33 cellular contexts compared by ENCODE assay signal in the genomic region with DNA sequence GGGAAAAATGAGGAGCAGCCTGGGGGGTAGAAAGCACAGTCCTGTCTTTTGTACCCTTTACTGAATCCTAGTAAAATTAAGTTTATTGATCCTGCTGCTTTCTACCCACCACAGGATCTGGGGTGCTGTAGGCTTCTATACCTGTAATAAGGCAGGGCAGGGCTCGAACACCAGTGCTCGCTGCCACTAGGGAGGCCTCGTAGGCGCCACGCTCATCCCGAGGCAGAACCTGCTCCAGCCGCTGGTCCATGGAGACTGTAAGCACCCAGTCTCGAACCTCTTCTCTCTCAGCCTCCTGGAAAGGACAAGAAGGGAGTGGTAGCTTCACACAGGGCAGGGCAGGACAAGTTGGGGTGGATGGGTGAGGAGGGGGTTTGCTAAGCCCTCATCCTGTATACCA. TPM values are rescaled to one million over a fixed set of nuclear protein-coding genes. Genes with fewer than 3 reads are reported as not detected.
DNase-seq lines count a peak whose midpoint lies in the region; ATAC-seq and TF ChIP-seq lines count a peak whose summit lies in the region.
"Had no signal": no experiment of that assay in that cellular context is flagged by ENCODE, and none has a peak within 500 bp of the region (broad histone marks: within the 10 kb centered on the region; RNA-seq: fewer than 3 reads in every experiment).

No MANE protein-coding gene starts in this region.

- H3K27ac Mint-ChIP-seq in Calu3 (ENCODE audit: unreplicated experiment) (peak overlapping the region; percentile 82), neural progenitor cell (peak overlapping the region; percentile 25)
- H3K27ac Mint-ChIP-seq: activated CD4-positive, alpha-beta memory T cell treated with anti-CD3 and anti-CD28 coated beads for 36 hours; activated T-helper 17 cell treated with anti-CD3 and anti-CD28 coated beads, Interleukin-2, amount 50 U/mL, for 72 hours; CD8-positive, alpha-beta T cell; stimulated activated naive CD8-positive, alpha-beta T cell treated with anti-CD3 and anti-CD28 coated beads, Interleukin-15, amount 100 ng/mL, for 72 hours had no signal

- no peaks in the 10 kb centered on the region for H3K27me3 ChIP-seq in neural progenitor cell
- H3K27me3 ChIP-seq: cardiac muscle cell, gastrocnemius medialis, tibial nerve had no signal

- H3K79me2 ChIP-seq in neural progenitor cell (ENCODE audit: low read depth) = no peaks in the 10 kb centered on the region

- intact Hi-C loops in Calu3 (cut with micrococcal nuclease; ENCODE audit: unreplicated experiment) = loop anchor here (10.0 kb wide), 1 partner anchor 140 kb away; a partner anchor contains a TSS

- H2AFZ ChIP-seq in neural progenitor cell (replicated peaks) = no peak overlapping the region

- no peak overlapping the region for H3K4me3 ChIP-seq in neural progenitor cell
- H3K4me3 ChIP-seq: A549, cardiac muscle cell, gastrocnemius medialis, GM12878, smooth muscle cell, tibial nerve had no signal

- CTCF ChIA-PET in Calu3 (lab: Charles Lee) = interaction anchor here (1.0 to 1.3 kb wide), 3 partner anchors 18 to 1406 kb away, joined by 3 to 5 read pairs (median 3); no protein-coding TSS in a partner anchor

- H3K4me1 ChIP-seq in neural progenitor cell = peaks cover 7% of the 10 kb centered on the region
- H3K4me1 ChIP-seq: A549 had no signal

- no peak for TF ChIP-seq CTCF in Calu3 (IDR thresholded peaks at IDR 0.05; ENCODE audit: unreplicated experiment)
- no peak for TF ChIP-seq CTCF in neural progenitor cell (IDR thresholded peaks at IDR 0.05)

- H3K9ac ChIP-seq in neural progenitor cell = no peak overlapping the region
- H3K9ac ChIP-seq: SK-N-SH had no signal

- no peak overlapping the region for H3K4me3 Mint-ChIP-seq in Calu3 (ENCODE audit: low read depth, unreplicated experiment)
- H3K4me3 Mint-ChIP-seq in neural progenitor cell = no peak overlapping the region
- H3K4me3 Mint-ChIP-seq: activated CD4-positive, alpha-beta memory T cell treated with anti-CD3 and anti-CD28 coated beads for 36 hours; activated naive CD8-positive, alpha-beta T cell; activated T-helper 17 cell treated with anti-CD3 and anti-CD28 coated beads, Interleukin-2, amount 50 U/mL, for 72 hours; CD8-positive, alpha-beta T cell; naive thymus-derived CD8-positive, alpha-beta T cell; stimulated activated naive CD8-positive, alpha-beta T cell treated with anti-CD3 and anti-CD28 coated beads, Interleukin-15, amount 100 ng/mL, for 72 hours; T-helper 1 cell treated with Interleukin-12 subunit alpha and Interleukin-12 subunit beta and Interleukin-4 antibody, amounts not matched to agents 30 μg/mL and 1 μg/mL, for 36 hours had no signal

- H3K4me1 Mint-ChIP-seq in Calu3 (ENCODE audit: low read depth, unreplicated experiment) = peaks cover 26% of the 10 kb centered on the region
- peaks cover 9% of the 10 kb centered on the region for H3K4me1 Mint-ChIP-seq in neural progenitor cell

- peaks cover 9% of the 10 kb centered on the region for H4K20me1 ChIP-seq in neural progenitor cell (ENCODE audit: low read depth)

- H3K9me3 Mint-ChIP-seq in Calu3 (ENCODE audit: low read depth, unreplicated experiment) (no peaks in the 10 kb centered on the region), neural progenitor cell (no peaks in the 10 kb centered on the region)
- H3K9me3 Mint-ChIP-seq: activated CD4-positive, alpha-beta memory T cell treated with anti-CD3 and anti-CD28 coated beads for 36 hours; activated T-helper 17 cell treated with anti-CD3 and anti-CD28 coated beads, Interleukin-2, amount 50 U/mL, for 72 hours; CD8-positive, alpha-beta T cell; naive thymus-derived CD8-positive, alpha-beta T cell; stimulated activated naive CD8-positive, alpha-beta T cell treated with anti-CD3 and anti-CD28 coated beads, Interleukin-15, amount 100 ng/mL, for 72 hours; T-helper 1 cell treated with Interleukin-12 subunit alpha and Interleukin-12 subunit beta and Interleukin-4 antibody, amounts not matched to agents 30 μg/mL and 1 μg/mL, for 36 hours had no signal

- no peaks in the 10 kb centered on the region for H3K36me3 ChIP-seq in neural progenitor cell

- peaks cover 32% of the 10 kb centered on the region for H3F3A ChIP-seq in neural progenitor cell (ENCODE audit: low read depth)

- no peaks in the 10 kb centered on the region for H3K9me3 ChIP-seq in neural progenitor cell (ENCODE audit: low read depth)
- H3K9me3 ChIP-seq: A549, gastrocnemius medialis, SK-N-SH, tibial nerve had no signal

- ATAC-seq in HG02884 (IDR thresholded peaks at IDR 0.05; ENCODE audit: unreplicated experiment) = no peak
- no peak for ATAC-seq in HG03159 (IDR thresholded peaks at IDR 0.05; ENCODE audit: unreplicated experiment)
- ATAC-seq: A549; activated T-helper 17 cell treated with anti-CD3 and anti-CD28 coated beads, Interleukin-2, amount 50 U/mL, for 72 hours; CD8-positive, alpha-beta T cell; gastrocnemius medialis; GM12878; naive thymus-derived CD8-positive, alpha-beta T cell; stimulated activated naive CD8-positive, alpha-beta T cell treated with anti-CD3 and anti-CD28 coated beads, Interleukin-15, amount 100 ng/mL, for 72 hours had no signal

- peak overlapping the region; percentile 81 for H3K27ac ChIP-seq in epithelial cell of prostate
- no peak overlapping the region for H3K27ac ChIP-seq in neural progenitor cell
- H3K27ac ChIP-seq: A549, cardiac muscle cell, gastrocnemius medialis, HL-60 had no signal

- no peaks in the 10 kb centered on the region for H3K27me3 Mint-ChIP-seq in Calu3 (ENCODE audit: unreplicated experiment)
- H3K27me3 Mint-ChIP-seq in neural progenitor cell (ENCODE audit: insufficient read depth, low read depth) = peaks cover 4% of the 10 kb centered on the region
- H3K27me3 Mint-ChIP-seq: activated CD4-positive, alpha-beta memory T cell treated with anti-CD3 and anti-CD28 coated beads for 36 hours; activated naive CD8-positive, alpha-beta T cell; activated T-helper 17 cell treated with anti-CD3 and anti-CD28 coated beads, Interleukin-2, amount 50 U/mL, for 72 hours; naive thymus-derived CD8-positive, alpha-beta T cell; stimulated activated naive CD8-positive, alpha-beta T cell treated with anti-CD3 and anti-CD28 coated beads, Interleukin-15, amount 100 ng/mL, for 72 hours had no signal

- H3K4me2 ChIP-seq in neural progenitor cell = no peak overlapping the region
- H3K4me2 ChIP-seq: A549, SK-N-SH, smooth muscle cell had no signal

- H3K36me3 Mint-ChIP-seq in Calu3 (ENCODE audit: insufficient read depth, unreplicated experiment) (peaks cover 60% of the 10 kb centered on the region), neural progenitor cell (peaks cover 33% of the 10 kb centered on the region)

- no TSS peak for BruUV-seq in Calu3 (replicated peaks; lab: Mats Ljungman, UMichigan)

- no peak for DNase-seq in Calu3
- DNase-seq in epithelial cell of prostate (ENCODE audit: low read depth, low spot score) = no peak
- DNase-seq in neural progenitor cell (ENCODE audit: low spot score) = no peak
- DNase-seq in activated CD8-positive, alpha-beta memory T cell treated with anti-CD3 and anti-CD28 coated beads, Interleukin-2, amount 50 U/mL, for 4 hours = no peak
- DNase-seq: activated CD4-positive, alpha-beta memory T cell treated with anti-CD3 and anti-CD28 coated beads for 36 hours; activated CD4-positive, CD25-positive, alpha-beta regulatory T cell treated with anti-CD3 and anti-CD28 coated beads, Interleukin-2, amount 50 U/mL, for 72 hours; AML-193; anterior cingulate cortex; CD8-positive, alpha-beta T cell; cortex of kidney; DMS 273 treated with DMSO at 0.1 percent for 48 hours; EL; gastrocnemius medialis; naive thymus-derived CD8-positive, alpha-beta T cell; NCI-H1436 treated with DMSO at 0.1 percent for 48 hours; NCI-H2107; NCI-H446; NCI-H82; SK-N-SH; stimulated activated CD4-positive, alpha-beta T cell treated with anti-CD3 and anti-CD28 coated beads, Interleukin-1b, Interleukin-23, amount 100 ng/mL, for 48 hours; stimulated activated CD8-positive, alpha-beta memory T cell treated with anti-CD3 and anti-CD28 coated beads, Interleukin-4, amount 100 ng/mL, for 48 hours; stimulated activated naive CD8-positive, alpha-beta T cell treated with anti-CD3 and anti-CD28 coated beads, Interleukin-15, amount 100 ng/mL, for 72 hours had no signal

RNA-seq across cellular contexts. Expression of a gene that starts 3.0 kb away (rescaled TPM):
- total RNA-seq in Calu3 (2022) (71.8 and 74.0 TPM in 2 replicates), neural progenitor cell (ENCODE audit: low replicate concordance) (0.88 and 11.4 TPM in 2 replicates)

RNA-seq across cellular contexts. Expression of a gene that starts 16.7 kb away (rescaled TPM):
- total RNA-seq in Calu3 (2022) (58.2 and 60.5 TPM in 2 replicates), neural progenitor cell (ENCODE audit: low replicate concordance) (136 and 151 TPM in 2 replicates)

RNA-seq across cellular contexts. Expression of a gene that starts 35.8 kb away (rescaled TPM):
- total RNA-seq in Calu3 (2022) (118 and 121 TPM in 2 replicates), neural progenitor cell (ENCODE audit: low replicate concordance) (114 and 116 TPM in 2 replicates)

RNA-seq across cellular contexts. Expression of a gene that starts 44.4 kb away (rescaled TPM):
- total RNA-seq in Calu3 (2022) = 37.5 and 41.7 TPM in 2 replicates
- total RNA-seq in neural progenitor cell (ENCODE audit: low replicate concordance) = 20.3 and 30.0 TPM in 2 replicates

RNA-seq across cellular contexts. Expression of a gene that starts 49.8 kb away (rescaled TPM):
- total RNA-seq in Calu3 (2022) (5.3 and 7.2 TPM in 2 replicates), neural progenitor cell (ENCODE audit: low replicate concordance) (6.2 and 18.3 TPM in 2 replicates)
- total RNA-seq: naive thymus-derived CD8-positive, alpha-beta T cell had no signal
